In genomic region chr2:40178971-40179370, GRCh38 we compare ENCODE assay signal across 14 cellular contexts.
DNase-seq lines count a peak whose midpoint lies in the region; ATAC-seq, FAIRE-seq and TF ChIP-seq lines count a peak whose summit lies in the region.
"Had no signal": no experiment of that assay in that cellular context is flagged by ENCODE, and none has a peak within 500 bp of the region (broad histone marks: within the 10 kb centered on the region; RNA-seq: fewer than 3 reads in every experiment).

No MANE protein-coding gene starts in this region.

- no peaks in the 10 kb centered on the region for H3K4me1 ChIP-seq in A549
- H3K4me1 ChIP-seq: lower lobe of right lung, sigmoid colon had no signal

- H3K4me3 ChIP-seq in A549, result no peak overlapping the region
- H3K4me3 ChIP-seq: lower lobe of right lung, sigmoid colon had no signal

- TF ChIP-seq RAD21 in A549 (conservative IDR thresholded peaks at IDR 0.05 in 1 of 2, IDR thresholded peaks at IDR 0.05 in 1 of 2), result no peak

- no peak for TF ChIP-seq POLR2A in A549 (IDR thresholded peaks at IDR 0.05; ENCODE audit: low read length)

- POLR2A ChIA-PET in A549 (lab: Yijun Ruan, JAX), result no interaction called here

- WGBS in A549 (ENCODE audit: missing lambda C conversion rate), result 10% methylated on average over 3 of the region's 3 CpGs

- CTCF ChIA-PET in A549 (lab: Yijun Ruan, JAX), result interaction anchor here (0.6 kb wide), 1 partner anchor 46 kb away, joined by 3 read pairs; no protein-coding TSS in a partner anchor

- no peaks in the 10 kb centered on the region for H3K9me3 ChIP-seq in A549
- H3K9me3 ChIP-seq: lower lobe of right lung, sigmoid colon had no signal

- TF ChIP-seq CTCF in A549 (IDR thresholded peaks at IDR 0.05), result no peak

- TF ChIP-seq EP300 in A549 (IDR thresholded peaks at IDR 0.05), result no peak

- H3K4me2 ChIP-seq in A549, result no peak overlapping the region

- no peak overlapping the region for H3K27ac ChIP-seq in A549
- H3K27ac ChIP-seq: lower lobe of right lung, sigmoid colon had no signal

- DNase-seq in A549 (ENCODE audit: low read depth in 1 of 2, low spot score in 1 of 2), result no peak
- no peak for DNase-seq in kidney glomerular epithelial cell (lab: John Stamatoyannopoulos, UW)
- no peak for DNase-seq in OCI-M2 (lab: John Stamatoyannopoulos, UW; ENCODE audit: unreplicated experiment)
- no peak for DNase-seq in SHP77 treated with DMSO at 0.1 percent for 48 hours (lab: John Stamatoyannopoulos, UW)
- DNase-seq: activated CD8-positive, alpha-beta memory T cell treated with anti-CD3 and anti-CD28 coated beads for 24 hours; lower lobe of right lung; NCI-H1417 treated with DMSO at 0.1 percent for 48 hours; sigmoid colon; stimulated activated naive CD4-positive, alpha-beta T cell treated with Interleukin-2 at 50 U/mL for 16 hours had no signal

- FAIRE-seq in A549 (lab: Jason Lieb, UNC), result peak; percentile 59
- FAIRE-seq: GM19239 had no signal

- ATAC-seq in A549 (no peak), GM18868 (IDR thresholded peaks at IDR 0.05; ENCODE audit: unreplicated experiment) (peak; percentile 86), HG02610 (IDR thresholded peaks at IDR 0.05; ENCODE audit: unreplicated experiment) (peak; percentile 73), HG03521 (IDR thresholded peaks at IDR 0.05; ENCODE audit: unreplicated experiment) (peak; percentile 78), GM21737 (IDR thresholded peaks at IDR 0.05; ENCODE audit: unreplicated experiment) (no peak)
- ATAC-seq: lower lobe of right lung had no signal

TF ChIP-seq in A549, 52 proteins besides CTCF, POLR2A, EP300 and RAD21:
- TF ChIP-seq NFE2L2 (conservative IDR thresholded peaks at IDR 0.05; ENCODE audit: low read length), result no peak
- TF ChIP-seq BHLHE40 (IDR thresholded peaks at IDR 0.05; ENCODE audit: low read depth, low read length), result no peak
- no peak for TF ChIP-seq CBX2 (IDR thresholded peaks at IDR 0.05; ENCODE audit: borderline replicate concordance, low read depth)
- no peak for TF ChIP-seq EHMT2 (IDR thresholded peaks at IDR 0.05; ENCODE audit: low read depth)
- TF ChIP-seq, protein P1, sequence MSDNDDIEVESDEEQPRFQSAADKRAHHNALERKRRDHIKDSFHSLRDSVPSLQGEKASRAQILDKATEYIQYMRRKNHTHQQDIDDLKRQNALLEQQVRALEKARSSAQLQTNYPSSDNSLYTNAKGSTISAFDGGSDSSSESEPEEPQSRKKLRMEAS (IDR thresholded peaks at IDR 0.05), result no peak
- no peak for TF ChIP-seq MAFK (IDR thresholded peaks at IDR 0.05; ENCODE audit: partially characterized antibody)
- TF ChIP-seq, protein P2, sequence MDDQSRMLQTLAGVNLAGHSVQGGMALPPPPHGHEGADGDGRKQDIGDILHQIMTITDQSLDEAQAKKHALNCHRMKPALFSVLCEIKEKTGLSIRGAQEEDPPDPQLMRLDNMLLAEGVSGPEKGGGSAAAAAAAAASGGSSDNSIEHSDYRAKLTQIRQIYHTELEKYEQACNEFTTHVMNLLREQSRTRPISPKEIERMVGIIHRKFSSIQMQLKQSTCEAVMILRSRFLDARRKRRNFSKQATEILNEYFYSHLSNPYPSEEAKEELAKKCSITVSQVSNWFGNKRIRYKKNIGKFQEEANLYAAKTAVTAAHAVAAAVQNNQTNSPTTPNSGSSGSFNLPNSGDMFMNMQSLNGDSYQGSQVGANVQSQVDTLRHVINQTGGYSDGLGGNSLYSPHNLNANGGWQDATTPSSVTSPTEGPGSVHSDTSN (IDR thresholded peaks at IDR 0.05), result no peak
- TF ChIP-seq CHD4 (IDR thresholded peaks at IDR 0.05; ENCODE audit: borderline replicate concordance), result no peak
- TF ChIP-seq, protein P3, sequence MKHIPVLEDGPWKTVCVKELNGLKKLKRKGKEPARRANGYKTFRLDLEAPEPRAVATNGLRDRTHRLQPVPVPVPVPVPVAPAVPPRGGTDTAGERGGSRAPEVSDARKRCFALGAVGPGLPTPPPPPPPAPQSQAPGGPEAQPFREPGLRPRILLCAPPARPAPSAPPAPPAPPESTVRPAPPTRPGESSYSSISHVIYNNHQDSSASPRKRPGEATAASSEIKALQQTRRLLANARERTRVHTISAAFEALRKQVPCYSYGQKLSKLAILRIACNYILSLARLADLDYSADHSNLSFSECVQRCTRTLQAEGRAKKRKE (CRISPR knock-in tag; IDR thresholded peaks at IDR 0.05; ENCODE audit: low read depth), result no peak
- no peak for TF ChIP-seq FOXS1 (CRISPR knock-in tag; IDR thresholded peaks at IDR 0.05)

Comparison
In these comparisons a context has a peak if more than half of its experiments do, and no peak if none do; other contexts are left out.
1. ATAC-seq: peak in GM18868 (single experiment), HG02610 (single experiment) and HG03521 (single experiment); none in A549 (0 of 2) and GM21737 (single experiment).